17 cellular contexts compared by ENCODE assay signal in genomic region chr19:42116308-42117075, GRCh38. TPM values are rescaled to one million over a fixed set of nuclear protein-coding genes. Genes with fewer than 3 reads are reported as not detected.
DNase-seq lines count a peak whose midpoint lies in the region; ATAC-seq, FAIRE-seq and TF ChIP-seq lines count a peak whose summit lies in the region.
"Had no signal": no experiment of that assay in that cellular context is flagged by ENCODE, and none has a peak within 500 bp of the region (broad histone marks: within the 10 kb centered on the region; RNA-seq: fewer than 3 reads in every experiment).

No MANE protein-coding gene starts in this region.

- H3K27ac ChIP-seq in WERI-Rb-1 = no peak overlapping the region
- no peak overlapping the region for H3K27ac ChIP-seq in keratinocyte (ENCODE audit: control insufficient read depth, insufficient read depth, low read length)
- H3K27ac ChIP-seq: gastroesophageal sphincter, ovary had no signal

- no peak for ATAC-seq in HG03095 (IDR thresholded peaks at IDR 0.05; ENCODE audit: unreplicated experiment)
- ATAC-seq: effector memory CD8-positive, alpha-beta T cell; gastroesophageal sphincter had no signal

- no peak overlapping the region for H3K9ac ChIP-seq in keratinocyte (ENCODE audit: control insufficient read depth, extremely low read depth, insufficient read depth, low read length)

- dilution Hi-C loops in keratinocyte (cut with MboI; ENCODE audit: extremely low pct_ligation_motif_present, low sequenced_read_pairs) = no loop called here

- FAIRE-seq in GM19239 (lab: Jason Lieb, UNC) (peak; percentile 40), keratinocyte (lab: Jason Lieb, UNC) (no peak), frontal cortex (lab: Jason Lieb, UNC) (no peak)

- TF ChIP-seq CTCF in BJ (IDR thresholded peaks at IDR 0.05; ENCODE audit: insufficient read depth, low read depth, low read length) (0 out of 2 replicates have a peak, but pooled peaks have one; percentile 5), WERI-Rb-1 (IDR thresholded peaks at IDR 0.05; ENCODE audit: low read depth, low read length) (0 out of 2 replicates have a peak, but pooled peaks have one; percentile 5), keratinocyte (optimal IDR thresholded peaks at IDR 0.05 in 1 of 3, IDR thresholded peaks at IDR 0.05 in 1 of 3, conservative IDR thresholded peaks at IDR 0.05 in 1 of 3; ENCODE audit: extremely low read depth in 1 of 3, insufficient read depth in 2 of 3, low read length in 3 of 3) (peak; percentile 8 to 28 (median 28))

- CTCF ChIA-PET in BJ (lab: Yijun Ruan, JAX) = interaction anchor here (0.6 to 9.3 kb wide), 2 partner anchors 16 to 68 kb away, joined by 3 to 89 read pairs; partner anchors contain the start of gene POU2F2

- H3K9me3 ChIP-seq in WERI-Rb-1 (ENCODE audit: severe bottlenecking) (no peaks in the 10 kb centered on the region), keratinocyte (ENCODE audit: control insufficient read depth, low read depth, low read length) (no peaks in the 10 kb centered on the region)
- H3K9me3 ChIP-seq: gastroesophageal sphincter, ovary, spleen had no signal

- DNase-seq in BJ (ENCODE audit: low read depth) (no peak), GM19239 (ENCODE audit: insufficient read length, low spot score) (no peak), WERI-Rb-1 (no peak), keratinocyte (ENCODE audit: low read depth, low spot score) (no peak), frontal cortex (ENCODE audit: low spot score in 2 of 2) (no peak), putamen (ENCODE audit: low spot score) (no peak), GF-D8 (lab: John Stamatoyannopoulos, UW) (no peak)
- DNase-seq: activated CD8-positive, alpha-beta memory T cell treated with anti-CD3 and anti-CD28 coated beads for 24 hours; activated naive CD4-positive, alpha-beta T cell; DMS79; effector memory CD8-positive, alpha-beta T cell; NCI-H2171 treated with DMSO at 0.1 percent for 48 hours; ovary; SHP77 treated with DMSO at 0.1 percent for 48 hours; spleen had no signal

- no peak overlapping the region for H3K4me2 ChIP-seq in keratinocyte (ENCODE audit: control insufficient read depth, extremely low read depth, insufficient read depth, low read depth, low read length)

- POLR2A ChIA-PET in BJ (lab: Charles Lee) = no interaction called here

- H3K27me3 ChIP-seq in BJ (ENCODE audit: control insufficient read depth, insufficient read depth, low read length) (no peaks in the 10 kb centered on the region), WERI-Rb-1 (ENCODE audit: insufficient read depth, low read depth, severe bottlenecking) (no peaks in the 10 kb centered on the region), keratinocyte (ENCODE audit: control insufficient read depth, extremely low read depth, insufficient read depth, low read length) (no peaks in the 10 kb centered on the region)
- H3K27me3 ChIP-seq: ovary, spleen had no signal

- no peaks in the 10 kb centered on the region for H3K79me2 ChIP-seq in keratinocyte (ENCODE audit: control insufficient read depth, insufficient read depth, low read length)

- no peaks in the 10 kb centered on the region for H3K9me1 ChIP-seq in keratinocyte (ENCODE audit: control insufficient read depth, extremely low read depth, insufficient read depth, low read length)

- no peaks in the 10 kb centered on the region for H4K20me1 ChIP-seq in keratinocyte (ENCODE audit: control insufficient read depth, extremely low read depth, insufficient read depth, low read length)

- H3K4me3 ChIP-seq in BJ (ENCODE audit: low read depth, low read length) (no peak overlapping the region), WERI-Rb-1 (ENCODE audit: low read depth, low read length) (no peak overlapping the region), keratinocyte (ENCODE audit: control insufficient read depth in 2 of 3, extremely low read depth in 1 of 3, insufficient read depth in 2 of 3, low read depth in 1 of 3, low read length in 3 of 3) (no peak overlapping the region)
- H3K4me3 ChIP-seq: gastroesophageal sphincter, ovary, spleen had no signal

- H2AFZ ChIP-seq in keratinocyte (ENCODE audit: control insufficient read depth, low read length) = no peak overlapping the region

- H3K36me3 ChIP-seq in BJ (ENCODE audit: control insufficient read depth, insufficient read depth, low read length) (peaks cover 5% of the 10 kb centered on the region), WERI-Rb-1 (no peaks in the 10 kb centered on the region), keratinocyte (ENCODE audit: control insufficient read depth in 2 of 2, extremely low read depth in 1 of 2, insufficient read depth in 2 of 2, low read length in 2 of 2) (peaks cover 0 to 7% of the 10 kb centered on the region in 2 experiments)
- H3K36me3 ChIP-seq: gastroesophageal sphincter, ovary had no signal

- peaks cover 51% of the 10 kb centered on the region for H3K4me1 ChIP-seq in keratinocyte (ENCODE audit: control insufficient read depth, extremely low read depth, insufficient read depth, low read length)

RNA-seq across cellular contexts. Expression of gene POU2F2, which starts 15.8 kb away (rescaled TPM):
- polyA plus RNA-seq in BJ (2011; rRNA removed) (1.8 and 2.2 TPM in 2 replicates), keratinocyte (7.0 to 9.6 TPM (median 7.1 TPM) in 3 replicates)
- 1.1 and 1.5 TPM in 2 replicates for polyA minus RNA-seq in BJ (2011; rRNA and poly(A)+ RNA removed)
- polyA plus RNA-seq in keratinocyte (2011; ENCODE audit: low read depth) = 1.2 TPM
- polyA plus RNA-seq in keratinocyte (2011; cell fraction: cytosol; rRNA removed) = 4.2 and 6.7 TPM in 2 replicates
- 22.1 and 33.4 TPM in 2 replicates for polyA plus RNA-seq in keratinocyte (2011; cell fraction: nucleus; rRNA removed)
- 3.1 and 15.9 TPM in 2 replicates for polyA plus RNA-seq in keratinocyte (2012; ENCODE audit: low replicate concordance)
- polyA minus RNA-seq in keratinocyte = 3.4 to 4.3 TPM (median 3.4 TPM) in 3 replicates
- 4.2 TPM for polyA minus RNA-seq in keratinocyte (2011; cell fraction: cytosol; rRNA and poly(A)+ RNA removed)
- 8.4 and 10.5 TPM in 2 replicates for polyA minus RNA-seq in keratinocyte (2011; cell fraction: nucleus; rRNA and poly(A)+ RNA removed)
- 2.9 TPM for total RNA-seq in frontal cortex

RNA-seq across cellular contexts. Expression of gene ZNF574, which starts 40.5 kb away (rescaled TPM):
- polyA plus RNA-seq in BJ (2011; rRNA removed) = 5.6 and 10.4 TPM in 2 replicates
- 22.8 and 31.8 TPM in 2 replicates for polyA minus RNA-seq in BJ (2011; rRNA and poly(A)+ RNA removed)
- 6.8 to 14.7 TPM (median 13.1 TPM) in 3 replicates for polyA plus RNA-seq in keratinocyte
- 3.3 TPM for polyA plus RNA-seq in keratinocyte (2011; ENCODE audit: low read depth)
- 6.3 and 11.4 TPM in 2 replicates for polyA plus RNA-seq in keratinocyte (2011; cell fraction: cytosol; rRNA removed)
- polyA plus RNA-seq in keratinocyte (2011; cell fraction: nucleus; rRNA removed) = 12.9 and 21.1 TPM in 2 replicates
- polyA plus RNA-seq in keratinocyte (2012; ENCODE audit: low replicate concordance) = 10.4 and 16.0 TPM in 2 replicates
- polyA minus RNA-seq in keratinocyte = 22.3 to 69.2 TPM (median 36.5 TPM) in 3 replicates
- polyA minus RNA-seq in keratinocyte (2011; cell fraction: cytosol; rRNA and poly(A)+ RNA removed) = 48.3 TPM
- polyA minus RNA-seq in keratinocyte (2011; cell fraction: nucleus; rRNA and poly(A)+ RNA removed) = 34.5 and 36.4 TPM in 2 replicates
- total RNA-seq in frontal cortex = 13.5 TPM

RNA-seq across cellular contexts. Expression of gene GRIK5, which starts 46.5 kb away (rescaled TPM):
- polyA plus RNA-seq in BJ (2011; rRNA removed) = 0.06 and 0.10 TPM in 2 replicates
- polyA minus RNA-seq in BJ (2011; rRNA and poly(A)+ RNA removed) = 0.09 and 0.15 TPM in 2 replicates
- 0.06 to 0.44 TPM (median 0.17 TPM) in 3 replicates for polyA plus RNA-seq in keratinocyte
- not detected for polyA plus RNA-seq in keratinocyte (2011; ENCODE audit: low read depth)
- 0.02 and 0.19 TPM in 2 replicates for polyA plus RNA-seq in keratinocyte (2011; cell fraction: cytosol; rRNA removed)
- 0.64 and 0.84 TPM in 2 replicates for polyA plus RNA-seq in keratinocyte (2011; cell fraction: nucleus; rRNA removed)
- 0.06 and 0.55 TPM in 2 replicates for polyA plus RNA-seq in keratinocyte (2012; ENCODE audit: low replicate concordance)
- polyA minus RNA-seq in keratinocyte = 0.03 to 0.10 TPM in 2 of 3 replicates, not detected in the other
- not detected for polyA minus RNA-seq in keratinocyte (2011; cell fraction: cytosol; rRNA and poly(A)+ RNA removed)
- 0.23 and 0.32 TPM in 2 replicates for polyA minus RNA-seq in keratinocyte (2011; cell fraction: nucleus; rRNA and poly(A)+ RNA removed)
- 13.9 TPM for total RNA-seq in frontal cortex
